18 cellular contexts compared by ENCODE assay signal in genomic region chr17:49076575-49077384, GRCh38. TPM values are rescaled to one million over a fixed set of nuclear protein-coding genes. Genes with fewer than 3 reads are reported as not detected.
A peak's percentile ranks its signal among the peaks of the same experiment; 100 is the strongest.
DNase-seq lines count a peak whose midpoint lies in the region; ATAC-seq and TF ChIP-seq lines count a peak whose summit lies in the region.
"Had no signal": no experiment of that assay in that cellular context is flagged by ENCODE, and none has a peak within 500 bp of the region (broad histone marks: within the 10 kb centered on the region; RNA-seq: fewer than 3 reads in every experiment).

No MANE protein-coding gene starts in this region.

- peaks cover 7% of the 10 kb centered on the region for H3K36me3 Mint-ChIP-seq in HFFc6 (ENCODE audit: low read depth)
- no peaks in the 10 kb centered on the region for H3K36me3 Mint-ChIP-seq in WTC11
- H3K36me3 Mint-ChIP-seq: mesothelial cell of epicardium; stimulated activated memory B cell treated with anti-CD40 and anti-IgM and Interleukin-4, amounts not matched to agents 10 μg/mL and 1 μg/mL and 100 μg/mL, for 72 hours had no signal

- 61 to 77% (median 69%) methylated on average over 7 of the region's 7 CpGs for WGBS in adrenal gland, 4 donors

- peak overlapping the region; percentile 64 for H3K4me3 Mint-ChIP-seq in HFFc6
- no peak overlapping the region for H3K4me3 Mint-ChIP-seq in WTC11
- H3K4me3 Mint-ChIP-seq: activated B cell treated with CpG ODN at 0.5 μM for 24 hours; H9; mesothelial cell of epicardium; stimulated activated memory B cell treated with anti-CD40 and anti-IgM and Interleukin-4, amounts not matched to agents 10 μg/mL and 1 μg/mL and 100 μg/mL, for 72 hours had no signal

- H3K4me3 ChIP-seq in AG04449 (ENCODE audit: low read depth, low read length) = no peak overlapping the region
- no peak overlapping the region for H3K4me3 ChIP-seq in foreskin fibroblast (ENCODE audit: low read depth in 1 of 2, low read length in 2 of 2)
- no peak overlapping the region for H3K4me3 ChIP-seq in adrenal gland
- H3K4me3 ChIP-seq: BLaER1 treated with 17β-estradiol and CSF1 and Interleukin-3, amounts not matched to agents 10 nM and 100 nM; psoas muscle had no signal

- H3K36me3 ChIP-seq in adrenal gland (replicated peaks in 1 of 2) = no peaks in the 10 kb centered on the region
- H3K36me3 ChIP-seq: BLaER1 treated with 17β-estradiol and CSF1 and Interleukin-3, amounts not matched to agents 10 nM and 100 nM had no signal

- H3K27me3 Mint-ChIP-seq in HFFc6 (ENCODE audit: insufficient read depth) (peaks cover 11% of the 10 kb centered on the region), WTC11 (ENCODE audit: low read depth) (no peaks in the 10 kb centered on the region; the same call in none of the 2 replicates)

- TF ChIP-seq POLR2A in adrenal gland (IDR thresholded peaks at IDR 0.05) = no peak

- peak overlapping the region; percentile 92 for H3K27ac Mint-ChIP-seq in HFFc6
- H3K27ac Mint-ChIP-seq in WTC11 = no peak overlapping the region
- H3K27ac Mint-ChIP-seq: activated B cell treated with CpG ODN at 0.5 μM for 24 hours; H9; mesothelial cell of epicardium; stimulated activated memory B cell treated with anti-CD40 and anti-IgM and Interleukin-4, amounts not matched to agents 10 μg/mL and 1 μg/mL and 100 μg/mL, for 72 hours had no signal

- H3K9me3 ChIP-seq in adrenal gland (replicated peaks in 1 of 3) = no peaks in the 10 kb centered on the region
- H3K9me3 ChIP-seq: psoas muscle had no signal

- POLR2A ChIA-PET in AG04449 (lab: Yijun Ruan, JAX) (interaction anchor here (0.5 kb wide), 1 partner anchor 18 kb away, joined by 3 read pairs; no protein-coding TSS in a partner anchor), WTC11 (lab: Charles Lee) (no interaction called here)

- H3K4me1 ChIP-seq in adrenal gland (replicated peaks in 1 of 2) = no peaks in the 10 kb centered on the region
- H3K4me1 ChIP-seq: psoas muscle had no signal

- DNase-seq in AG04449 (ENCODE audit: low read depth, low spot score) (peak; percentile 67), HFFc6 (peak; percentile 83), amniotic stem cell (lab: John Stamatoyannopoulos, UW) (peak; percentile 55), foreskin fibroblast (peak; percentile 86 to 92), WTC11 (ENCODE audit: low spot score) (no peak), adrenal gland (no peak), NCI-H146 (lab: John Stamatoyannopoulos, UW) (no peak), Ammon's horn (ENCODE audit: low spot score) (no peak)
- DNase-seq: activated B cell treated with CpG ODN at 0.5 μM for 24 hours; H9; NCI-H1694; NCI-H748 treated with DMSO at 0.1 percent for 48 hours; psoas muscle; stimulated activated CD4-positive, alpha-beta T cell treated with anti-CD3 and anti-CD28 coated beads, Interleukin-4, amount 100 ng/mL, for 1 hour had no signal

- no peak for ATAC-seq in WTC11
- ATAC-seq: psoas muscle; stimulated activated memory B cell treated with anti-CD40 and anti-IgM and Interleukin-4, amounts not matched to agents 10 μg/mL and 1 μg/mL and 100 μg/mL, for 72 hours had no signal

- CTCF ChIA-PET in AG04449 (lab: Yijun Ruan, JAX) (no interaction called here), WTC11 (lab: Charles Lee) (no interaction called here)

- H3K27me3 ChIP-seq in adrenal gland = no peaks in the 10 kb centered on the region
- H3K27me3 ChIP-seq: BLaER1 treated with 17β-estradiol and CSF1 and Interleukin-3, amounts not matched to agents 10 nM and 100 nM had no signal

- TF ChIP-seq CTCF in AG04449 (IDR thresholded peaks at IDR 0.05; ENCODE audit: insufficient read depth, low read length, missing control alignments) = no peak
- no peak for TF ChIP-seq CTCF in HFFc6 (IDR thresholded peaks at IDR 0.05)
- no peak for TF ChIP-seq CTCF in foreskin fibroblast (IDR thresholded peaks at IDR 0.05; ENCODE audit: low read depth, low read length)
- no peak for TF ChIP-seq CTCF in WTC11 (IDR thresholded peaks at IDR 0.05)
- TF ChIP-seq CTCF in adrenal gland (IDR thresholded peaks at IDR 0.05) = no peak

- intact Hi-C loops in adrenal gland (cut with DNase I) = no loop called here

- H3K4me1 Mint-ChIP-seq in HFFc6 (ENCODE audit: low read depth) = peaks cover 32% of the 10 kb centered on the region
- peaks cover 2% of the 10 kb centered on the region; the same call in 1 of the 2 replicates for H3K4me1 Mint-ChIP-seq in WTC11
- H3K4me1 Mint-ChIP-seq: activated B cell treated with CpG ODN at 0.5 μM for 24 hours; mesothelial cell of epicardium; stimulated activated memory B cell treated with anti-CD40 and anti-IgM and Interleukin-4, amounts not matched to agents 10 μg/mL and 1 μg/mL and 100 μg/mL, for 72 hours had no signal

- H3K9me3 Mint-ChIP-seq in HFFc6 (peaks cover 9% of the 10 kb centered on the region), WTC11 (peaks cover 8% of the 10 kb centered on the region)
- H3K9me3 Mint-ChIP-seq: stimulated activated memory B cell treated with anti-CD40 and anti-IgM and Interleukin-4, amounts not matched to agents 10 μg/mL and 1 μg/mL and 100 μg/mL, for 72 hours had no signal

- H3K27ac ChIP-seq in adrenal gland = no peak overlapping the region
- H3K27ac ChIP-seq: BLaER1 treated with 17β-estradiol and CSF1 and Interleukin-3, amounts not matched to agents 10 nM and 100 nM; psoas muscle had no signal

TF ChIP-seq in WTC11, 78 proteins besides CTCF, POLR2A, EP300 and RAD21 (continues in another document):
- TF ChIP-seq RELA (CRISPR knock-in tag; IDR thresholded peaks at IDR 0.05; ENCODE audit: borderline replicate concordance) (no peak), FOXP4 (CRISPR knock-in tag; IDR thresholded peaks at IDR 0.05) (no peak), CDX4 (CRISPR knock-in tag; IDR thresholded peaks at IDR 0.05; ENCODE audit: borderline replicate concordance) (no peak), ELF4 (CRISPR knock-in tag; IDR thresholded peaks at IDR 0.05; ENCODE audit: low read depth) (no peak), E2F5 (CRISPR knock-in tag; IDR thresholded peaks at IDR 0.05) (no peak), ETV6 (CRISPR knock-in tag; IDR thresholded peaks at IDR 0.05) (no peak), USF1 (CRISPR knock-in tag; IDR thresholded peaks at IDR 0.05) (no peak), ZBTB43 (CRISPR knock-in tag; IDR thresholded peaks at IDR 0.05) (no peak), KAT7 (CRISPR knock-in tag; IDR thresholded peaks at IDR 0.05; ENCODE audit: borderline replicate concordance) (no peak), NR2C2 (CRISPR knock-in tag; IDR thresholded peaks at IDR 0.05) (no peak), JAZF1 (CRISPR knock-in tag; IDR thresholded peaks at IDR 0.05) (no peak)

RNA-seq across cellular contexts. Expression of gene B4GALNT2, which starts 55.8 kb away (rescaled TPM):
- total RNA-seq in HFFc6 (2021; fragmentation: NEBNext Ultra II Directional; extraction: Animal tissue kit (Norgen Biotek cat#: 25700)) = not detected
- total RNA-seq in WTC11 (2021) = 0.02 to 0.04 TPM (median 0.02 TPM) in 3 replicates
- 1 to 10 TPM in 1 of 8 donors, under 1 TPM in 6, not detected in 1; 0.10 to 1.8 (median 0.21) TPM for total RNA-seq in adrenal gland
- polyA plus RNA-seq in adrenal gland = under 1 TPM in 2 of 3 donors, not detected in 1; 0.04 to 0.10 TPM
- total RNA-seq: H9, SK-MEL-5 had no signal

Comparison
In these comparisons a context has a peak if more than half of its experiments do, and no peak if none do; other contexts are left out.
1. DNase-seq: peak in AG04449 (single experiment), HFFc6 (single experiment), amniotic stem cell (single experiment) and foreskin fibroblast (2 of 2); none in WTC11 (single experiment), adrenal gland (0 of 7), NCI-H146 (single experiment) and Ammon's horn (single experiment).